12 cellular contexts compared by ENCODE assay signal in the genomic region with DNA sequence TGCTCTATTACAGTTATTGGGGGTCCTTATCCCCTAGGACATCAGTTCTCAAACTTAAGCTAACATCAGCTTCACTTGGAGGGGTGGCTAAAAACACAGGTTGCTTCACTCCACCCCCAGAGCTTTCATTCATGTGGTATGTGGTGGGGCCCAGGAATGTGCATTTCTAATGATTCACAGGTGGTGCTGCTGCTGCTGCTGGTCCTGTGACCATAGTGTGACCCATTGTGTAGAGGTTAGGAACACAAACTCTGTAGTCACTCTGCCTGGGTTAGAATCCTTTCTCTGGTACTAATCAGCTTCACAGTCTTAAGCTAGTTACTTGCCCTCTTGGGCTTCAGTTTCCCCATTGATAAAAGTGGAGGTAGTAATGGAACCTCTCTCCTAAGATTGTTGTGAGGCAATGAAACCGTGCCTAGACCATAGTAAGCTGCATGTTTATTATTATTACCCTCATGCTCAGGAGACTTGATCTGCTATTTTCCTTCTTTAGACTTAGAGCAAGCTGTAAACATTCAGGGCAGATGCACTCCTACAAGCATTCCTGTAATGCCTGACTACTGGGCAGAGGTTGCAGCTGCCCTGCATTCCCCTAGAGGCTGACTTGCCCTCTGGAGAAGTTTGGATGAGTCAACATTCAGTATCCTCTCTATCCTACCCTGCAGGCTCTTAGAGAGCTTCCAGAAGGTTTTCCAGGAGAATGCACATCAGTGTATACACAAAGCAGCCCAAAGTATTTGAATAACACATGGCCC.
DNase-seq lines count a peak whose midpoint lies in the region; ATAC-seq and TF ChIP-seq lines count a peak whose summit lies in the region.
"Had no signal": no experiment of that assay in that cellular context is flagged by ENCODE, and none has a peak within 500 bp of the region (broad histone marks: within the 10 kb centered on the region; RNA-seq: fewer than 3 reads in every experiment).

No MANE protein-coding gene starts in this region.

- peaks cover 33% of the 10 kb centered on the region for H3K4me1 Mint-ChIP-seq in osteocyte (ENCODE audit: unreplicated experiment)
- peaks cover 6% of the 10 kb centered on the region for H3K4me1 Mint-ChIP-seq in activated T-helper 1 cell treated with anti-CD3 and anti-CD28 coated beads, Interleukin-12 subunit alpha, Interleukin-12 subunit beta, Interleukin-2, Interleukin-4 antibody, amounts not matched to agents 30 ng/mL and 10 ng/mL and 1 ng/mL, durations not matched to agents 14 hours and 24 hours and 36 hours (ENCODE audit: low read depth)
- H3K4me1 Mint-ChIP-seq: naive B cell had no signal

- no peaks in the 10 kb centered on the region for H3K27me3 Mint-ChIP-seq in osteocyte (ENCODE audit: unreplicated experiment)
- peaks cover 3% of the 10 kb centered on the region for H3K27me3 Mint-ChIP-seq in activated T-helper 1 cell treated with anti-CD3 and anti-CD28 coated beads, Interleukin-12 subunit alpha, Interleukin-12 subunit beta, Interleukin-2, Interleukin-4 antibody, amounts not matched to agents 30 ng/mL and 10 ng/mL and 1 ng/mL, durations not matched to agents 14 hours and 24 hours and 36 hours (ENCODE audit: insufficient read depth)
- H3K27me3 Mint-ChIP-seq: naive B cell; stimulated activated naive CD8-positive, alpha-beta T cell treated with anti-CD3 and anti-CD28 coated beads, Interleukin-15, Interleukin-2, amounts not matched to agents 100 ng/mL and 50 ng/mL, for 24 hours had no signal

- peak overlapping the region; percentile 15 for H3K27ac Mint-ChIP-seq in osteocyte (ENCODE audit: unreplicated experiment)
- no peak overlapping the region for H3K27ac Mint-ChIP-seq in activated T-helper 1 cell treated with anti-CD3 and anti-CD28 coated beads, Interleukin-12 subunit alpha, Interleukin-12 subunit beta, Interleukin-2, Interleukin-4 antibody, amounts not matched to agents 30 ng/mL and 10 ng/mL and 1 ng/mL, durations not matched to agents 14 hours and 24 hours and 36 hours
- H3K27ac Mint-ChIP-seq: stimulated activated naive CD8-positive, alpha-beta T cell treated with anti-CD3 and anti-CD28 coated beads, Interleukin-15, Interleukin-2, amounts not matched to agents 100 ng/mL and 50 ng/mL, for 24 hours had no signal

- no peaks in the 10 kb centered on the region for H3K36me3 Mint-ChIP-seq in osteocyte (ENCODE audit: unreplicated experiment)
- H3K36me3 Mint-ChIP-seq in activated T-helper 1 cell treated with anti-CD3 and anti-CD28 coated beads, Interleukin-12 subunit alpha, Interleukin-12 subunit beta, Interleukin-2, Interleukin-4 antibody, amounts not matched to agents 30 ng/mL and 10 ng/mL and 1 ng/mL, durations not matched to agents 14 hours and 24 hours and 36 hours (ENCODE audit: low read depth), result no peaks in the 10 kb centered on the region
- H3K36me3 Mint-ChIP-seq: naive B cell had no signal

- no peaks in the 10 kb centered on the region for H3K9me2 ChIP-seq in GM23248 (ENCODE audit: insufficient read depth)

- H3K4me1 ChIP-seq in GM23248 (ENCODE audit: insufficient read depth), result peaks cover 25% of the 10 kb centered on the region

- H3K4me3 ChIP-seq in GM23248 (peak overlapping the region; percentile 13; the same call in 1 of the 2 replicates), fibroblast of mammary gland (ENCODE audit: control insufficient read depth, low read depth, low read length) (no peak overlapping the region)

- WGBS in GM23248 (ENCODE audit: low coverage in 1 of 2, low lambda C conversion rate in 2 of 2, missing lambda C conversion rate in 2 of 2), 2 experiments, result 0% methylated on average over 1 of the region's 1 CpG

- TF ChIP-seq CTCF in fibroblast of mammary gland (conservative IDR thresholded peaks at IDR 0.05; ENCODE audit: control insufficient read depth, insufficient read depth, low read depth, low read length), result peak; percentile 15
- peak; percentile 17 for TF ChIP-seq CTCF in osteocyte (IDR thresholded peaks at IDR 0.05)

- no peak overlapping the region for H2AFZ ChIP-seq in GM23248

- ATAC-seq in GM21447 (IDR thresholded peaks at IDR 0.05; ENCODE audit: unreplicated experiment) (no peak), GM19467 (IDR thresholded peaks at IDR 0.05; ENCODE audit: unreplicated experiment) (no peak)

- in situ Hi-C loops in GM23248 (cut with MboI), result no loop called here
- in situ Hi-C loops in SK-MEL-5 (cut with HindIII; ENCODE audit: low pct_unique_long_range_greater_than_20kb, low sequenced_read_pairs), result no loop called here

- intact Hi-C loops in activated T-helper 1 cell treated with anti-CD3 and anti-CD28 coated beads, Interleukin-12 subunit alpha, Interleukin-12 subunit beta, Interleukin-2, Interleukin-4 antibody, amounts not matched to agents 30 ng/mL and 10 ng/mL and 1 ng/mL, durations not matched to agents 14 hours and 24 hours and 36 hours (cut with micrococcal nuclease), result no loop called here

- H3K4me3 Mint-ChIP-seq in osteocyte (ENCODE audit: unreplicated experiment), result no peak overlapping the region
- no peak overlapping the region for H3K4me3 Mint-ChIP-seq in activated T-helper 1 cell treated with anti-CD3 and anti-CD28 coated beads, Interleukin-12 subunit alpha, Interleukin-12 subunit beta, Interleukin-2, Interleukin-4 antibody, amounts not matched to agents 30 ng/mL and 10 ng/mL and 1 ng/mL, durations not matched to agents 14 hours and 24 hours and 36 hours
- H3K4me3 Mint-ChIP-seq: naive B cell; stimulated activated naive CD8-positive, alpha-beta T cell treated with anti-CD3 and anti-CD28 coated beads, Interleukin-15, Interleukin-2, amounts not matched to agents 100 ng/mL and 50 ng/mL, for 24 hours had no signal

- H3K27ac ChIP-seq in GM23248, result peak overlapping the region; percentile 71

- no peaks in the 10 kb centered on the region for H4K20me1 ChIP-seq in GM23248 (ENCODE audit: insufficient read depth)

- no peaks in the 10 kb centered on the region for H3K27me3 ChIP-seq in GM23248 (replicated peaks; ENCODE audit: insufficient read depth)

- no peaks in the 10 kb centered on the region for H3K79me2 ChIP-seq in GM23248 (ENCODE audit: insufficient read depth)

- peaks cover 13% of the 10 kb centered on the region for H3F3A ChIP-seq in GM23248 (ENCODE audit: insufficient read depth)

- H3K4me2 ChIP-seq in GM23248 (ENCODE audit: unreplicated experiment), result peak overlapping the region; percentile 68

- peak; percentile 81 for DNase-seq in GM23248
- DNase-seq in SK-MEL-5 (ENCODE audit: low read depth, low spot score), result peak; percentile 86
- DNase-seq in fibroblast of mammary gland (ENCODE audit: low read depth), result peak; percentile 71
- no peak for DNase-seq in osteocyte (ENCODE audit: extremely low spot score, unreplicated experiment)
- no peak for DNase-seq in middle frontal gyrus (ENCODE audit: extremely low spot score, low spot score)
- DNase-seq in activated T-helper 1 cell treated with anti-CD3 and anti-CD28 coated beads, Interleukin-12 subunit alpha, Interleukin-12 subunit beta, Interleukin-2, Interleukin-4 antibody, amounts not matched to agents 30 ng/mL and 10 ng/mL and 1 ng/mL, durations not matched to agents 14 hours and 24 hours and 36 hours (ENCODE audit: low spot score), result no peak
- DNase-seq: GDM1, head of caudate nucleus, naive B cell had no signal

- no peaks in the 10 kb centered on the region for H3K9me3 Mint-ChIP-seq in osteocyte (ENCODE audit: unreplicated experiment)
- no peaks in the 10 kb centered on the region for H3K9me3 Mint-ChIP-seq in activated T-helper 1 cell treated with anti-CD3 and anti-CD28 coated beads, Interleukin-12 subunit alpha, Interleukin-12 subunit beta, Interleukin-2, Interleukin-4 antibody, amounts not matched to agents 30 ng/mL and 10 ng/mL and 1 ng/mL, durations not matched to agents 14 hours and 24 hours and 36 hours
- H3K9me3 Mint-ChIP-seq: stimulated activated naive CD8-positive, alpha-beta T cell treated with anti-CD3 and anti-CD28 coated beads, Interleukin-15, Interleukin-2, amounts not matched to agents 100 ng/mL and 50 ng/mL, for 24 hours had no signal

- H3K36me3 ChIP-seq in GM23248 (ENCODE audit: low read depth), result no peaks in the 10 kb centered on the region

- 0 out of 2 replicates have a peak overlapping the region, but pooled peaks have one; percentile 30 for H3K9ac ChIP-seq in GM23248

- no peaks in the 10 kb centered on the region for H3K9me3 ChIP-seq in GM23248 (ENCODE audit: low read depth)

Comparison
In these comparisons a context has a peak if more than half of its experiments do, and no peak if none do; other contexts are left out.
1. DNase-seq: peak in GM23248 (single experiment), SK-MEL-5 (single experiment) and fibroblast of mammary gland (single experiment); none in osteocyte (single experiment), middle frontal gyrus (single experiment) and activated T-helper 1 cell treated with anti-CD3 and anti-CD28 coated beads, Interleukin-12 subunit alpha, Interleukin-12 subunit beta, Interleukin-2, Interleukin-4 antibody, amounts not matched to agents 30 ng/mL and 10 ng/mL and 1 ng/mL, durations not matched to agents 14 hours and 24 hours and 36 hours (single experiment).